In the genomic region with DNA sequence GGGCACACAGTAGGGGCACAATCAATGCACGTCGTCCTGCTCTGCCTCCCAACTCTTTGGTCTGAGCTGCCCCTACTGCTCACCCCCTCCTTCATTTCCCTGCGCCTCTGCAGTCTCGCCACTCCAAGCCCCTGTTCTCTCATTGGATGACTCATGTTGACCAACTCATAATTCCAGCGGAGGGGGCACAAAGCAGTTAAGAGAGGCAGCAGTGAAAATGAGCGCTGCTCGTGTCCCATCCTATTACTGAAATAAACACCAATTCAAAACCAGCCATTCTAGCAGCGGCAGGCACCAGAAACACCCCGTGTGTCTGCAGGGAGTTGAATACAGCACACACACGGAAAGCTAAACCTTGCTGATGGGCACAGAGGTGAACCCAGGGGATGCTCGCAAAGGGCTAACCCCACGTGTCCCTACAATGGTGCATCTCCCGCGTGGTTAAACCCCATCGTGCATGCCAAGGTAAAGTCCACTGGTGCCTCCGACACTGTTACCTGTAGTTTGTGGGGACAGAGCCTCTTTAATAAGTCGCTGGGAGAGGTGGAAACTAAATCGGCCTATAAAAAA, we compare ENCODE assay signal across 13 cellular contexts.
DNase-seq lines count a peak whose midpoint lies in the region; ATAC-seq and TF ChIP-seq lines count a peak whose summit lies in the region.
"Had no signal": no experiment of that assay in that cellular context is flagged by ENCODE, and none has a peak within 500 bp of the region (broad histone marks: within the 10 kb centered on the region; RNA-seq: fewer than 3 reads in every experiment).

No MANE protein-coding gene starts in this region.

- H3K36me3 Mint-ChIP-seq in stimulated activated naive B cell treated with anti-CD40 and anti-IgM and Interleukin-4, amounts not matched to agents 10 μg/mL and 1 μg/mL and 100 μg/mL, for 72 hours = peaks cover 33 to 63% of the 10 kb centered on the region in 2 donors

- no peaks in the 10 kb centered on the region for H3K4me1 ChIP-seq in fibroblast of lung (ENCODE audit: control insufficient read depth, extremely low read depth, insufficient read depth, low read length)

- peak; percentile 29 to 48 for DNase-seq in NCI-H524 (lab: John Stamatoyannopoulos, UW)
- DNase-seq in NCI-H524 treated with DMSO at 0.1 percent for 48 hours (lab: John Stamatoyannopoulos, UW) = no peak
- DNase-seq in NCI-H2227 treated with DMSO at 0.1 percent for 48 hours (lab: John Stamatoyannopoulos, UW) = peak; percentile 93
- DNase-seq in fibroblast of lung (ENCODE audit: low read depth in 2 of 2) = peak; percentile 26 to 81
- DNase-seq in stimulated activated naive B cell treated with anti-CD40 and anti-IgM and Interleukin-4, amounts not matched to agents 10 μg/mL and 1 μg/mL and 100 μg/mL, for 72 hours = no peak
- DNase-seq in activated gamma-delta T cell treated with Interleukin-2 at 50 U/mL for 16 hours = no peak
- DNase-seq: activated B cell treated with CpG ODN at 0.5 μM for 24 hours; activated naive CD4-positive, alpha-beta T cell treated with Interleukin-2 at 50 U/mL for 16 hours; NCI-H2029 treated with DMSO at 0.1 percent for 48 hours; PC-3 had no signal

- H3K9me3 ChIP-seq in fibroblast of lung (ENCODE audit: control insufficient read depth, insufficient read depth, low read depth, low read length) = no peaks in the 10 kb centered on the region

- no peaks in the 10 kb centered on the region for H3K27me3 ChIP-seq in fibroblast of lung (ENCODE audit: control insufficient read depth, insufficient read depth, low read length)

- no peak for ATAC-seq in stimulated activated naive B cell treated with anti-CD40 and anti-IgM and Interleukin-4, amounts not matched to agents 10 μg/mL and 1 μg/mL and 100 μg/mL, for 72 hours (replicated peaks)
- ATAC-seq in GM19328 (IDR thresholded peaks at IDR 0.05; ENCODE audit: unreplicated experiment) (no peak), HG03457 (IDR thresholded peaks at IDR 0.05; ENCODE audit: unreplicated experiment) (no peak)
- ATAC-seq: PC-3; stimulated activated memory B cell treated with anti-CD40 and anti-IgM and Interleukin-4, amounts not matched to agents 10 μg/mL and 1 μg/mL and 100 μg/mL, for 72 hours had no signal

- H3K36me3 ChIP-seq in fibroblast of lung (ENCODE audit: control insufficient read depth, insufficient read depth, low read length) = no peaks in the 10 kb centered on the region

- H3K27ac ChIP-seq in fibroblast of lung (ENCODE audit: insufficient read depth, low read length) = no peak overlapping the region

- H3K79me2 ChIP-seq in fibroblast of lung (ENCODE audit: control insufficient read depth, insufficient read depth, low read length) = no peaks in the 10 kb centered on the region

- no peak overlapping the region for H3K4me2 ChIP-seq in fibroblast of lung (ENCODE audit: extremely low read depth, insufficient read depth, low read length)

- H3K9ac ChIP-seq in fibroblast of lung (ENCODE audit: insufficient read depth, low read length) = no peak overlapping the region

- H3K4me3 ChIP-seq in fibroblast of lung (replicated peaks in 1 of 4; ENCODE audit: control extremely low read depth in 1 of 4, insufficient read depth in 1 of 4, low read depth in 3 of 4, low read length in 4 of 4) = no peak overlapping the region

- H3K4me1 Mint-ChIP-seq in stimulated activated naive B cell treated with anti-CD40 and anti-IgM and Interleukin-4, amounts not matched to agents 10 μg/mL and 1 μg/mL and 100 μg/mL, for 72 hours = peaks cover 21 to 58% of the 10 kb centered on the region in 2 donors

- H3K4me3 Mint-ChIP-seq in stimulated activated naive B cell treated with anti-CD40 and anti-IgM and Interleukin-4, amounts not matched to agents 10 μg/mL and 1 μg/mL and 100 μg/mL, for 72 hours = no peak overlapping the region
- H3K4me3 Mint-ChIP-seq: activated B cell treated with CpG ODN at 0.5 μM for 24 hours; stimulated activated memory B cell treated with anti-CD40 and anti-IgM and Interleukin-4, amounts not matched to agents 10 μg/mL and 1 μg/mL and 100 μg/mL, for 72 hours had no signal

- no peaks in the 10 kb centered on the region for H3K9me3 Mint-ChIP-seq in stimulated activated naive B cell treated with anti-CD40 and anti-IgM and Interleukin-4, amounts not matched to agents 10 μg/mL and 1 μg/mL and 100 μg/mL, for 72 hours
- H3K9me3 Mint-ChIP-seq: activated B cell treated with CpG ODN at 0.5 μM for 24 hours; stimulated activated memory B cell treated with anti-CD40 and anti-IgM and Interleukin-4, amounts not matched to agents 10 μg/mL and 1 μg/mL and 100 μg/mL, for 72 hours had no signal

- no peak for TF ChIP-seq CTCF in fibroblast of lung (conservative IDR thresholded peaks at IDR 0.05 in 1 of 2, IDR thresholded peaks at IDR 0.05 in 1 of 2; ENCODE audit: low read depth in 1 of 2, low read length in 2 of 2)

- no peak overlapping the region for H2AFZ ChIP-seq in fibroblast of lung (ENCODE audit: low read length)

- H3K27ac Mint-ChIP-seq in stimulated activated naive B cell treated with anti-CD40 and anti-IgM and Interleukin-4, amounts not matched to agents 10 μg/mL and 1 μg/mL and 100 μg/mL, for 72 hours = peak overlapping the region; percentile 73
- H3K27ac Mint-ChIP-seq: activated B cell treated with CpG ODN at 0.5 μM for 24 hours; stimulated activated memory B cell treated with anti-CD40 and anti-IgM and Interleukin-4, amounts not matched to agents 10 μg/mL and 1 μg/mL and 100 μg/mL, for 72 hours had no signal

- no peaks in the 10 kb centered on the region for H4K20me1 ChIP-seq in fibroblast of lung (ENCODE audit: control insufficient read depth, extremely low read depth, insufficient read depth, low read length)

- H3K27me3 Mint-ChIP-seq in stimulated activated naive B cell treated with anti-CD40 and anti-IgM and Interleukin-4, amounts not matched to agents 10 μg/mL and 1 μg/mL and 100 μg/mL, for 72 hours = no peaks in the 10 kb centered on the region
- H3K27me3 Mint-ChIP-seq: activated B cell treated with CpG ODN at 0.5 μM for 24 hours; stimulated activated memory B cell treated with anti-CD40 and anti-IgM and Interleukin-4, amounts not matched to agents 10 μg/mL and 1 μg/mL and 100 μg/mL, for 72 hours had no signal

Comparison
In these comparisons a context has a peak if more than half of its experiments do, and no peak if none do; other contexts are left out.
1. DNase-seq: peak in NCI-H524 (2 of 2), NCI-H2227 treated with DMSO at 0.1 percent for 48 hours (single experiment) and fibroblast of lung (2 of 2); none in NCI-H524 treated with DMSO at 0.1 percent for 48 hours (single experiment), stimulated activated naive B cell treated with anti-CD40 and anti-IgM and Interleukin-4, amounts not matched to agents 10 μg/mL and 1 μg/mL and 100 μg/mL, for 72 hours (single experiment) and activated gamma-delta T cell treated with Interleukin-2 at 50 U/mL for 16 hours (single experiment).